In genomic region chr1:116152577-116152943, GRCh38 we compare ENCODE assay signal across 7 cellular contexts. TPM values are rescaled to one million over a fixed set of nuclear protein-coding genes. Genes with fewer than 3 reads are reported as not detected.
DNase-seq lines count a peak whose midpoint lies in the region; TF ChIP-seq lines count a peak whose summit lies in the region.

No MANE protein-coding gene starts in this region.

- 100% methylated on average over 2 of the region's 4 CpGs for WGBS in HUES64

- H3K27ac ChIP-seq in HUES64 (ENCODE audit: low read depth, low read length) (no peak overlapping the region), angular gyrus (ENCODE audit: low read depth, low read length) (peak overlapping the region; percentile 81), stomach smooth muscle (ENCODE audit: low read length) (no peak overlapping the region)

- no peak for TF ChIP-seq CTCF in kidney epithelial cell (IDR thresholded peaks at IDR 0.05; ENCODE audit: insufficient read depth, low read length, poor library complexity, severe bottlenecking)

- H3K9ac ChIP-seq in HUES64 (ENCODE audit: low read depth, low read length) (peak overlapping the region; percentile 59), stomach smooth muscle (ENCODE audit: low read length in 2 of 2) (peak overlapping the region; percentile 43 to 55)

- no peaks in the 10 kb centered on the region for H3K9me3 ChIP-seq in HUES64 (ENCODE audit: insufficient read depth, low read depth, low read length)
- H3K9me3 ChIP-seq in stomach smooth muscle (ENCODE audit: control insufficient read depth in 2 of 2, low read length in 2 of 2), result peaks cover 0 to 4% of the 10 kb centered on the region in 2 donors

- H3K4me1 ChIP-seq in HUES64 (ENCODE audit: insufficient read depth, low read length) (no peaks in the 10 kb centered on the region; the same call in 1 of the 2 replicates), stomach smooth muscle (ENCODE audit: control insufficient read depth, insufficient read depth, low read length) (peaks cover 13% of the 10 kb centered on the region)

- peak overlapping the region; percentile 53 for H3K4me3 ChIP-seq in HUES64 (ENCODE audit: low read length)
- peak overlapping the region; percentile 30 for H3K4me3 ChIP-seq in kidney epithelial cell (ENCODE audit: low read depth, low read length)
- H3K4me3 ChIP-seq in stomach smooth muscle (ENCODE audit: low read length in 2 of 2), result peak overlapping the region; percentile 56 to 75

- H3K27me3 ChIP-seq in HUES64 (ENCODE audit: insufficient read depth, low read length) (peaks cover 11% of the 10 kb centered on the region), kidney epithelial cell (ENCODE audit: control insufficient read depth, insufficient read depth, low read length) (no peaks in the 10 kb centered on the region), stomach smooth muscle (ENCODE audit: control insufficient read depth in 1 of 2, insufficient read depth in 2 of 2, low read length in 2 of 2) (no peaks in the 10 kb centered on the region)

- H3K36me3 ChIP-seq in HUES64 (ENCODE audit: insufficient read depth, low read length) (no peaks in the 10 kb centered on the region), kidney epithelial cell (ENCODE audit: control insufficient read depth, insufficient read depth, low read length) (no peaks in the 10 kb centered on the region), stomach smooth muscle (ENCODE audit: control insufficient read depth in 2 of 2, insufficient read depth in 2 of 2, low read length in 2 of 2) (no peaks in the 10 kb centered on the region)

- no peak for DNase-seq in kidney epithelial cell (ENCODE audit: low read depth)
- no peak for DNase-seq in NCI-H2196 (lab: John Stamatoyannopoulos, UW; ENCODE audit: unreplicated experiment)
- no peak for DNase-seq in EL
- DNase-seq in NCI-H2196 treated with DMSO at 0.1 percent for 48 hours (lab: John Stamatoyannopoulos, UW; ENCODE audit: unreplicated experiment), result no peak

RNA-seq across cellular contexts. Expression of gene MAB21L3, which starts 41.4 kb away (rescaled TPM):
- not detected for polyA plus RNA-seq in HUES64 (2013, experiment 1 of 2)
- not detected for polyA plus RNA-seq in HUES64 (2013, experiment 2 of 2)
- 0.21 and 0.27 TPM in 2 replicates for total RNA-seq in kidney epithelial cell
